In genomic region chr19:13165091-13165997, GRCh38 we compare ENCODE assay signal across 1 cellular context.
TF ChIP-seq lines count a peak whose summit lies in the region.

No MANE protein-coding gene starts in this region.

TF ChIP-seq in HepG2, 621 proteins besides CTCF, POLR2A, EP300 and RAD21:
- TF ChIP-seq, protein P1, sequence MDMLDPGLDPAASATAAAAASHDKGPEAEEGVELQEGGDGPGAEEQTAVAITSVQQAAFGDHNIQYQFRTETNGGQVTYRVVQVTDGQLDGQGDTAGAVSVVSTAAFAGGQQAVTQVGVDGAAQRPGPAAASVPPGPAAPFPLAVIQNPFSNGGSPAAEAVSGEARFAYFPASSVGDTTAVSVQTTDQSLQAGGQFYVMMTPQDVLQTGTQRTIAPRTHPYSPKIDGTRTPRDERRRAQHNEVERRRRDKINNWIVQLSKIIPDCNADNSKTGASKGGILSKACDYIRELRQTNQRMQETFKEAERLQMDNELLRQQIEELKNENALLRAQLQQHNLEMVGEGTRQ (IDR thresholded peaks at IDR 0.05; ENCODE audit: low read depth, low read length), result no peak
- TF ChIP-seq, protein P1 (CRISPR knock-in tag; IDR thresholded peaks at IDR 0.05; ENCODE audit: borderline replicate concordance), result no peak
- TF ChIP-seq ZNF350 (CRISPR knock-in tag; IDR thresholded peaks at IDR 0.05; ENCODE audit: borderline replicate concordance, low read depth) (no peak), ZBED4 (CRISPR knock-in tag; IDR thresholded peaks at IDR 0.05; ENCODE audit: borderline replicate concordance) (no peak)
